Comparison of ENCODE assay signal across 24 cellular contexts in genomic region chr15:94080989-94081605, GRCh38.
DNase-seq lines count a peak whose midpoint lies in the region; FAIRE-seq and TF ChIP-seq lines count a peak whose summit lies in the region.
"Had no signal": no experiment of that assay in that cellular context is flagged by ENCODE, and none has a peak within 500 bp of the region (broad histone marks: within the 10 kb centered on the region; RNA-seq: fewer than 3 reads in every experiment).

No MANE protein-coding gene starts in this region.

- H3K9me3 ChIP-seq in SJSA1 (replicated peaks) = no peaks in the 10 kb centered on the region
- H3K9me3 ChIP-seq in keratinocyte (ENCODE audit: control insufficient read depth, low read depth, low read length) = no peaks in the 10 kb centered on the region
- H3K9me3 ChIP-seq in ascending aorta = no peaks in the 10 kb centered on the region
- H3K9me3 ChIP-seq: heart left ventricle, SK-N-SH had no signal

- dilution Hi-C loops in keratinocyte (cut with MboI; ENCODE audit: extremely low pct_ligation_motif_present, low sequenced_read_pairs) = no loop called here

- H3K4me3 Mint-ChIP-seq in HFFc6 (peak overlapping the region; percentile 80), type B pancreatic cell (no peak overlapping the region), CD14-positive monocyte (no peak overlapping the region)
- H3K4me3 Mint-ChIP-seq: activated CD4-positive, alpha-beta T cell treated with anti-CD3 and anti-CD28 coated beads, Interleukin-2, amount 10 ng/mL, durations not matched to agents 24 days and 14 days; CD8-positive, alpha-beta T cell; naive B cell had no signal

- H3K9me3 Mint-ChIP-seq in HFFc6 = no peaks in the 10 kb centered on the region
- no peaks in the 10 kb centered on the region for H3K9me3 Mint-ChIP-seq in type B pancreatic cell
- H3K9me3 Mint-ChIP-seq in CD14-positive monocyte = no peaks in the 10 kb centered on the region
- H3K9me3 Mint-ChIP-seq: activated CD4-positive, alpha-beta T cell treated with anti-CD3 and anti-CD28 coated beads, Interleukin-2, amount 10 ng/mL, durations not matched to agents 24 days and 14 days; CD8-positive, alpha-beta T cell; naive B cell had no signal

- DNase-seq in HFFc6 (no peak), SJSA1 (ENCODE audit: low read depth in 1 of 2, low spot score in 2 of 2) (peak; percentile 62 to 65), keratinocyte (ENCODE audit: low read depth, low spot score) (no peak), type B pancreatic cell (ENCODE audit: extremely low spot score, unreplicated experiment) (no peak), CD14-positive monocyte (ENCODE audit: low spot score) (no peak), ascending aorta (ENCODE audit: low spot score in 2 of 2) (no peak)
- no peak for DNase-seq in stimulated activated naive CD4-positive, alpha-beta T cell (lab: John Stamatoyannopoulos, UW)
- DNase-seq: activated CD4-positive, alpha-beta T cell treated with anti-CD3 and anti-CD28 coated beads, Interleukin-2, amount 10 ng/mL, durations not matched to agents 24 days and 14 days; activated naive CD4-positive, alpha-beta T cell treated with anti-CD3 and anti-CD28 coated beads, Interleukin-2, amount 50 U/mL, for 16 hours; CD8-positive, alpha-beta T cell; cortex of kidney; DMS153; GF-D8; Karpas-422; naive B cell; NCI-H187; NCI-H526 treated with DMSO at 0.1 percent for 48 hours; retina; RPMI8226; SK-N-SH; stimulated activated naive CD8-positive, alpha-beta T cell treated with anti-CD3 and anti-CD28 coated beads, Interleukin-15, Interleukin-2, amounts not matched to agents 100 U/mL and 50 U/mL, for 24 hours had no signal

- peak overlapping the region; percentile 16 for H3K4me3 ChIP-seq in SJSA1
- peak overlapping the region in 1 of 3 experiments; percentile 40 for H3K4me3 ChIP-seq in keratinocyte (ENCODE audit: control insufficient read depth in 2 of 3, extremely low read depth in 1 of 3, insufficient read depth in 2 of 3, low read depth in 1 of 3, low read length in 3 of 3)
- no peak overlapping the region for H3K4me3 ChIP-seq in ascending aorta
- H3K4me3 ChIP-seq: cardiac muscle cell, heart left ventricle had no signal

- H3K4me1 Mint-ChIP-seq in HFFc6 (ENCODE audit: low read depth) = peaks cover 65% of the 10 kb centered on the region
- H3K4me1 Mint-ChIP-seq in type B pancreatic cell (ENCODE audit: unreplicated experiment) = peaks cover 19% of the 10 kb centered on the region
- H3K4me1 Mint-ChIP-seq in CD14-positive monocyte = no peaks in the 10 kb centered on the region
- H3K4me1 Mint-ChIP-seq: activated CD4-positive, alpha-beta T cell treated with anti-CD3 and anti-CD28 coated beads, Interleukin-2, amount 10 ng/mL, durations not matched to agents 24 days and 14 days; naive B cell had no signal

- H3K79me2 ChIP-seq in keratinocyte (ENCODE audit: control insufficient read depth, insufficient read depth, low read length) = no peaks in the 10 kb centered on the region

- no peak overlapping the region for H2AFZ ChIP-seq in keratinocyte (ENCODE audit: control insufficient read depth, low read length)

- intact Hi-C loops in CD14-positive monocyte (cut with micrococcal nuclease) (no loop called here), ascending aorta (cut with DNase I) (no loop called here)

- peak overlapping the region; percentile 80 for H3K27ac ChIP-seq in SJSA1
- H3K27ac ChIP-seq in keratinocyte (ENCODE audit: control insufficient read depth, insufficient read depth, low read length) = peak overlapping the region; percentile 40
- H3K27ac ChIP-seq in ascending aorta = no peak overlapping the region
- H3K27ac ChIP-seq: cardiac muscle cell had no signal

- H3K36me3 ChIP-seq in SJSA1 (no peaks in the 10 kb centered on the region), keratinocyte (ENCODE audit: control insufficient read depth in 2 of 2, extremely low read depth in 1 of 2, insufficient read depth in 2 of 2, low read length in 2 of 2) (no peaks in the 10 kb centered on the region), ascending aorta (no peaks in the 10 kb centered on the region)
- H3K36me3 ChIP-seq: cardiac muscle cell, heart left ventricle had no signal

- H3K4me2 ChIP-seq in keratinocyte (ENCODE audit: control insufficient read depth, extremely low read depth, insufficient read depth, low read depth, low read length) = peak overlapping the region; percentile 81
- H3K4me2 ChIP-seq: SK-N-SH had no signal

- FAIRE-seq in keratinocyte (lab: Jason Lieb, UNC) = peak; percentile 59
- FAIRE-seq: endometrium had no signal

- TF ChIP-seq CTCF in HFFc6 (IDR thresholded peaks at IDR 0.05) (no peak), keratinocyte (optimal IDR thresholded peaks at IDR 0.05 in 1 of 3, IDR thresholded peaks at IDR 0.05 in 1 of 3, conservative IDR thresholded peaks at IDR 0.05 in 1 of 3; ENCODE audit: extremely low read depth in 1 of 3, insufficient read depth in 2 of 3, low read length in 3 of 3) (no peak), type B pancreatic cell (conservative IDR thresholded peaks at IDR 0.05) (no peak), CD14-positive monocyte (IDR thresholded peaks at IDR 0.05) (no peak), ascending aorta (IDR thresholded peaks at IDR 0.05) (no peak)

- H3K9me1 ChIP-seq in keratinocyte (ENCODE audit: control insufficient read depth, extremely low read depth, insufficient read depth, low read length) = no peaks in the 10 kb centered on the region

- no peaks in the 10 kb centered on the region for H3K27me3 ChIP-seq in SJSA1 (replicated peaks)
- peaks cover 3% of the 10 kb centered on the region for H3K27me3 ChIP-seq in keratinocyte (ENCODE audit: control insufficient read depth, extremely low read depth, insufficient read depth, low read length)
- H3K27me3 ChIP-seq in ascending aorta = no peaks in the 10 kb centered on the region
- H3K27me3 ChIP-seq: cardiac muscle cell had no signal

- peak overlapping the region; percentile 80 for H3K27ac Mint-ChIP-seq in HFFc6
- peak overlapping the region; percentile 58 for H3K27ac Mint-ChIP-seq in type B pancreatic cell
- no peak overlapping the region for H3K27ac Mint-ChIP-seq in CD14-positive monocyte
- H3K27ac Mint-ChIP-seq: activated CD4-positive, alpha-beta T cell treated with anti-CD3 and anti-CD28 coated beads, Interleukin-2, amount 10 ng/mL, durations not matched to agents 24 days and 14 days; CD8-positive, alpha-beta T cell; naive B cell had no signal

- H3K27me3 Mint-ChIP-seq in HFFc6 (ENCODE audit: insufficient read depth) = peaks cover 4% of the 10 kb centered on the region; the same call in 1 of the 2 replicates
- no peaks in the 10 kb centered on the region for H3K27me3 Mint-ChIP-seq in type B pancreatic cell
- H3K27me3 Mint-ChIP-seq in CD14-positive monocyte (ENCODE audit: low read depth in 3 of 3) = peaks cover 0 to 2% (median 0%) of the 10 kb centered on the region in 3 donors

- H3K36me3 Mint-ChIP-seq in HFFc6 (ENCODE audit: low read depth) (no peaks in the 10 kb centered on the region), type B pancreatic cell (no peaks in the 10 kb centered on the region), CD14-positive monocyte (no peaks in the 10 kb centered on the region)
- H3K36me3 Mint-ChIP-seq: CD8-positive, alpha-beta T cell; naive B cell had no signal

- H3K4me1 ChIP-seq in SJSA1 (replicated peaks) (peaks cover 65% of the 10 kb centered on the region), keratinocyte (ENCODE audit: control insufficient read depth, extremely low read depth, insufficient read depth, low read length) (peaks cover 19% of the 10 kb centered on the region), ascending aorta (no peaks in the 10 kb centered on the region)
- H3K4me1 ChIP-seq: heart left ventricle had no signal

- H4K20me1 ChIP-seq in keratinocyte (ENCODE audit: control insufficient read depth, extremely low read depth, insufficient read depth, low read length) = no peaks in the 10 kb centered on the region

- no peak overlapping the region for H3K9ac ChIP-seq in keratinocyte (ENCODE audit: control insufficient read depth, extremely low read depth, insufficient read depth, low read length)
- H3K9ac ChIP-seq: SK-N-SH had no signal

Comparison
In these comparisons a context has a peak if more than half of its experiments do, and no peak if none do; other contexts are left out.
1. DNase-seq: peak in SJSA1 (2 of 2); none in HFFc6 (single experiment), keratinocyte (single experiment), type B pancreatic cell (single experiment), CD14-positive monocyte (single experiment), stimulated activated naive CD4-positive, alpha-beta T cell (0 of 6) and ascending aorta (0 of 2).
2. H3K27ac Mint-ChIP-seq: peak in HFFc6 (single experiment) and type B pancreatic cell (single experiment); none in CD14-positive monocyte (0 of 7).
3. H3K27ac ChIP-seq: peak in SJSA1 (single experiment) and keratinocyte (single experiment); none in ascending aorta (0 of 2).